Comparison of ENCODE assay signal across 12 cellular contexts in genomic region chr1:58290685-58291372, GRCh38.
DNase-seq lines count a peak whose midpoint lies in the region; ATAC-seq and TF ChIP-seq lines count a peak whose summit lies in the region.
"Had no signal": no experiment of that assay in that cellular context is flagged by ENCODE, and none has a peak within 500 bp of the region (broad histone marks: within the 10 kb centered on the region; RNA-seq: fewer than 3 reads in every experiment).

No MANE protein-coding gene starts in this region.

- DNase-seq in AG20443 (ENCODE audit: low spot score) (peak; percentile 44), HFFc6 (peak; percentile 16), adrenal gland (peak; percentile 34 to 61 (median 57)), kidney glomerular epithelial cell (lab: John Stamatoyannopoulos, UW) (peak; percentile 30), sigmoid colon (no peak)
- DNase-seq in CD4-positive, alpha-beta memory T cell = no peak
- DNase-seq in activated T-cell treated with anti-CD3 and anti-CD28 coated beads, Interleukin-2, amount 50 U/mL, for 24 hours = no peak
- DNase-seq: activated naive CD8-positive, alpha-beta T cell treated with anti-CD3 and anti-CD28 coated beads, Interleukin-2, amount 10 ng/mL, durations not matched to agents 7 days and 5 days; NCI-H2227 treated with DMSO at 0.1 percent for 48 hours; T-helper 9 cell had no signal

- H3K27ac Mint-ChIP-seq in HFFc6 = no peak overlapping the region
- no peak overlapping the region for H3K27ac Mint-ChIP-seq in CD4-positive, alpha-beta memory T cell
- H3K27ac Mint-ChIP-seq in activated T-cell treated with anti-CD3 and anti-CD28 coated beads, Interleukin-2, amount 50 U/mL, for 24 hours = no peak overlapping the region
- H3K27ac Mint-ChIP-seq: activated naive CD8-positive, alpha-beta T cell treated with anti-CD3 and anti-CD28 coated beads, Interleukin-2, amount 10 ng/mL, durations not matched to agents 7 days and 5 days had no signal

- H3K9me3 Mint-ChIP-seq in HFFc6 = no peaks in the 10 kb centered on the region
- H3K9me3 Mint-ChIP-seq in CD4-positive, alpha-beta memory T cell = peaks cover 3 to 8% (median 7%) of the 10 kb centered on the region in 8 donors
- peaks cover 9% of the 10 kb centered on the region for H3K9me3 Mint-ChIP-seq in activated T-cell treated with anti-CD3 and anti-CD28 coated beads, Interleukin-2, amount 50 U/mL, for 24 hours

- intact Hi-C loops in adrenal gland (cut with DNase I) (no loop called here), sigmoid colon (cut with DNase I) (no loop called here)
- intact Hi-C loops in CD4-positive, alpha-beta memory T cell (cut with micrococcal nuclease) = no loop called here

- H3K9me3 ChIP-seq in adrenal gland (replicated peaks in 1 of 3) (no peaks in the 10 kb centered on the region), sigmoid colon (no peaks in the 10 kb centered on the region)
- no peaks in the 10 kb centered on the region for H3K9me3 ChIP-seq in CD4-positive, alpha-beta memory T cell (ENCODE audit: control insufficient read depth in 1 of 2, low read length in 2 of 2)
- H3K9me3 ChIP-seq: pancreas had no signal

- H3K4me1 ChIP-seq in adrenal gland (replicated peaks in 1 of 2) = peaks cover 0 to 4% of the 10 kb centered on the region in 2 donors
- no peaks in the 10 kb centered on the region for H3K4me1 ChIP-seq in CD4-positive, alpha-beta memory T cell (ENCODE audit: insufficient read depth, low read length)
- H3K4me1 ChIP-seq in sigmoid colon = no peaks in the 10 kb centered on the region
- H3K4me1 ChIP-seq: pancreas had no signal

- no peak for TF ChIP-seq EP300 in sigmoid colon (IDR thresholded peaks at IDR 0.05)

- H3K36me3 Mint-ChIP-seq in HFFc6 (ENCODE audit: low read depth) = no peaks in the 10 kb centered on the region
- peaks cover 0 to 11% of the 10 kb centered on the region in 2 donors for H3K36me3 Mint-ChIP-seq in CD4-positive, alpha-beta memory T cell
- H3K36me3 Mint-ChIP-seq in activated T-cell treated with anti-CD3 and anti-CD28 coated beads, Interleukin-2, amount 50 U/mL, for 24 hours (ENCODE audit: low read depth) = no peaks in the 10 kb centered on the region
- H3K36me3 Mint-ChIP-seq: activated naive CD8-positive, alpha-beta T cell treated with anti-CD3 and anti-CD28 coated beads, Interleukin-2, amount 10 ng/mL, durations not matched to agents 7 days and 5 days had no signal

- H3K4me3 ChIP-seq in adrenal gland = no peak overlapping the region
- H3K4me3 ChIP-seq in CD4-positive, alpha-beta memory T cell (ENCODE audit: low read length in 2 of 2) = no peak overlapping the region
- no peak overlapping the region for H3K4me3 ChIP-seq in sigmoid colon
- H3K4me3 ChIP-seq: pancreas had no signal

- CTCF ChIA-PET in CD4-positive, alpha-beta memory T cell (lab: Charles Lee; ENCODE audit: partially characterized antibody) = no interaction called here

- WGBS in adrenal gland, 4 donors = 21 to 28% (median 26%) methylated on average over 6 of the region's 6 CpGs
- 28 to 48% methylated on average over 6 of the region's 6 CpGs for WGBS in sigmoid colon, 2 donors

- no peak for TF ChIP-seq CTCF in HFFc6 (IDR thresholded peaks at IDR 0.05)
- TF ChIP-seq CTCF in adrenal gland (IDR thresholded peaks at IDR 0.05) = no peak
- TF ChIP-seq CTCF in sigmoid colon (IDR thresholded peaks at IDR 0.05) = no peak

- H3K36me3 ChIP-seq in adrenal gland (replicated peaks in 1 of 2) (no peaks in the 10 kb centered on the region), sigmoid colon (no peaks in the 10 kb centered on the region)
- no peaks in the 10 kb centered on the region for H3K36me3 ChIP-seq in CD4-positive, alpha-beta memory T cell (ENCODE audit: insufficient read depth, low read length)
- H3K36me3 ChIP-seq: pancreas had no signal

- no peak overlapping the region for H3K4me3 Mint-ChIP-seq in HFFc6
- H3K4me3 Mint-ChIP-seq in CD4-positive, alpha-beta memory T cell = no peak overlapping the region
- no peak overlapping the region for H3K4me3 Mint-ChIP-seq in activated T-cell treated with anti-CD3 and anti-CD28 coated beads, Interleukin-2, amount 50 U/mL, for 24 hours
- H3K4me3 Mint-ChIP-seq: activated naive CD8-positive, alpha-beta T cell treated with anti-CD3 and anti-CD28 coated beads, Interleukin-2, amount 10 ng/mL, durations not matched to agents 7 days and 5 days had no signal

- H3K27me3 ChIP-seq in adrenal gland (no peaks in the 10 kb centered on the region), sigmoid colon (no peaks in the 10 kb centered on the region)
- H3K27me3 ChIP-seq in CD4-positive, alpha-beta memory T cell (ENCODE audit: insufficient read depth, low read length) = no peaks in the 10 kb centered on the region
- H3K27me3 ChIP-seq: pancreas had no signal

- POLR2A ChIA-PET in CD4-positive, alpha-beta memory T cell (lab: Charles Lee; ENCODE audit: partially characterized antibody) = no interaction called here

- peaks cover 4% of the 10 kb centered on the region; the same call in 1 of the 2 replicates for H3K27me3 Mint-ChIP-seq in HFFc6 (ENCODE audit: insufficient read depth)
- no peaks in the 10 kb centered on the region for H3K27me3 Mint-ChIP-seq in CD4-positive, alpha-beta memory T cell
- H3K27me3 Mint-ChIP-seq in activated T-cell treated with anti-CD3 and anti-CD28 coated beads, Interleukin-2, amount 50 U/mL, for 24 hours = peaks cover 3% of the 10 kb centered on the region
- H3K27me3 Mint-ChIP-seq: activated naive CD8-positive, alpha-beta T cell treated with anti-CD3 and anti-CD28 coated beads, Interleukin-2, amount 10 ng/mL, durations not matched to agents 7 days and 5 days had no signal

- no peak overlapping the region for H3K27ac ChIP-seq in adrenal gland
- no peak overlapping the region for H3K27ac ChIP-seq in CD4-positive, alpha-beta memory T cell (ENCODE audit: low read depth, low read length)
- H3K27ac ChIP-seq in sigmoid colon = no peak overlapping the region
- H3K27ac ChIP-seq: pancreas had no signal

- no peaks in the 10 kb centered on the region for H3K4me1 Mint-ChIP-seq in HFFc6 (ENCODE audit: low read depth)
- H3K4me1 Mint-ChIP-seq in CD4-positive, alpha-beta memory T cell = no peaks in the 10 kb centered on the region
- H3K4me1 Mint-ChIP-seq in activated T-cell treated with anti-CD3 and anti-CD28 coated beads, Interleukin-2, amount 50 U/mL, for 24 hours (ENCODE audit: low read depth) = no peaks in the 10 kb centered on the region
- H3K4me1 Mint-ChIP-seq: activated naive CD8-positive, alpha-beta T cell treated with anti-CD3 and anti-CD28 coated beads, Interleukin-2, amount 10 ng/mL, durations not matched to agents 7 days and 5 days had no signal

- TF ChIP-seq POLR2A in adrenal gland (IDR thresholded peaks at IDR 0.05) (no peak), sigmoid colon (IDR thresholded peaks at IDR 0.05) (no peak)

- ATAC-seq in HG02981 (IDR thresholded peaks at IDR 0.05; ENCODE audit: unreplicated experiment) = no peak

Comparison
In these comparisons a context has a peak if more than half of its experiments do, and no peak if none do; other contexts are left out.
1. DNase-seq: peak in AG20443 (single experiment), HFFc6 (single experiment), adrenal gland (7 of 7) and kidney glomerular epithelial cell (single experiment); none in CD4-positive, alpha-beta memory T cell (0 of 5), activated T-cell treated with anti-CD3 and anti-CD28 coated beads, Interleukin-2, amount 50 U/mL, for 24 hours (single experiment) and sigmoid colon (single experiment).